In the genomic region with DNA sequence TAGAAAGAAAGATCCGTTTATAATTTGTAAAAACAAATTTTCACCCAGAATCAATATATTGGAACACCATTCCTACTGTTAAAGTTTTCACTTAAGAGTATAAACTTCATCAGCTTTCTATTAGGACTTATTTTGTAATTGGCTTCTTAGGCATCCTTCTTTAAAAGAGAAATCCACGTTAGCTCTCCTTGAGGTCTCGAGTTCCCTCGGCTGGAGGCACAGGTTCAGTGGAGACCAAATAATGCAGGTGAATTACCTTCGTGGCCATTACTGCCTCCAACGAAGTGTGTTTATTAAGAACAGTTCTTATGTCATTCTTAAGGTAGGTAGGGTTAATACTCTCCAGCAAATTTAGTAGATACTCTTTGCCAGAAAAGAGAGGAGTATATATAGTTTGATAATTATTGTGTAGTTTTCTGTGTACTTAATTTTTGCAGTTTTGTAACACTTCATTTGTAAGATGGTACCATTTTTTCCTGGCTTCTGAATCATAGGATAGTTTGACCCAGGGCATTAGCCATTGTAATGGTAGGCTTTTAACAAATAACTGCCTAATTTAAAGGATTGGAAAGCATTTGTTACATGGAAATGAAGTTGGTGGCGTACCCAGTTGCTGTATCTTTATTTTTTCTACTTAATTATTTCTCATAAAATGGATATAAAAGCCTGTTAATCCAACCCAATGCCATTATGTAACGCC, we compare ENCODE assay signal across 8 cellular contexts. TPM values are rescaled to one million over a fixed set of nuclear protein-coding genes. Genes with fewer than 3 reads are reported as not detected.
DNase-seq lines count a peak whose midpoint lies in the region; ATAC-seq and TF ChIP-seq lines count a peak whose summit lies in the region.

No MANE protein-coding gene starts in this region.

- peak overlapping the region; percentile 62 to 98 (median 70) for H3K4me3 ChIP-seq in liver (ENCODE audit: low read depth in 1 of 3, low read length in 3 of 3)
- H3K4me3 ChIP-seq in tibial nerve, result peak overlapping the region; percentile 64 to 94 (median 81)

- H3K27ac ChIP-seq in angular gyrus (ENCODE audit: low read depth, low read length) (peak overlapping the region; percentile 3), liver (ENCODE audit: low read depth in 1 of 2, low read length in 2 of 2) (peak overlapping the region; percentile 79 to 83), tibial nerve (peak overlapping the region; percentile 92 to 97 (median 92))

- H3K4me1 ChIP-seq in liver (ENCODE audit: control insufficient read depth in 4 of 4, insufficient read depth in 4 of 4, low read length in 3 of 4) (peaks cover 7 to 33% (median 21%) of the 10 kb centered on the region in 4 donors), tibial nerve (peaks cover 0 to 58% (median 21%) of the 10 kb centered on the region in 4 donors)

- 33% methylated on average over 8 of the region's 8 CpGs for whole genome bisulfite sequencing in liver
- 35 to 37% methylated on average over 8 of the region's 8 CpGs for WGBS in tibial nerve, 2 donors

- H3K27me3 Mint-ChIP-seq in activated T-cell treated with anti-CD3 and anti-CD28 coated beads, Interleukin-2, amount 50 U/mL, for 72 hours (ENCODE audit: low read depth), result no peaks in the 10 kb centered on the region

- H3K36me3 ChIP-seq in liver (ENCODE audit: control insufficient read depth in 4 of 4, insufficient read depth in 3 of 4, low read depth in 1 of 4, low read length in 3 of 4), result peaks cover 9 to 28% (median 24%) of the 10 kb centered on the region in 4 donors
- H3K36me3 ChIP-seq in tibial nerve, result peaks cover 0 to 31% (median 13%) of the 10 kb centered on the region in 3 donors

- DNase-seq in activated T-cell treated with anti-CD3 and anti-CD28 coated beads, Interleukin-2, amount 50 U/mL, for 72 hours, result no peak
- DNase-seq in activated T-cell treated with anti-CD3 and anti-CD28 coated beads, Interleukin-2, amount 50 U/mL, for 1 hour, result no peak
- no peak for DNase-seq in tibial nerve (ENCODE audit: low spot score in 2 of 2)
- no peak for DNase-seq in stimulated activated CD4-positive, alpha-beta T cell treated with anti-CD3 and anti-CD28 coated beads, Interleukin-4, amount 100 ng/mL, for 4 hours
- no peak for DNase-seq in stimulated activated CD4-positive, alpha-beta T cell treated with anti-CD3 and anti-CD28 coated beads, Interleukin-2, amount 100 ng/mL, for 24 hours

- peak overlapping the region; percentile 89 to 93 for H3K4me3 Mint-ChIP-seq in activated T-cell treated with anti-CD3 and anti-CD28 coated beads, Interleukin-2, amount 50 U/mL, for 72 hours

- peaks cover 56% of the 10 kb centered on the region for H3K4me1 Mint-ChIP-seq in activated T-cell treated with anti-CD3 and anti-CD28 coated beads, Interleukin-2, amount 50 U/mL, for 72 hours (ENCODE audit: low read depth)

- no peak for TF ChIP-seq RAD21 in liver (IDR thresholded peaks at IDR 0.05)

- TF ChIP-seq POLR2A in tibial nerve (IDR thresholded peaks at IDR 0.05), result no peak

- H3K9me3 ChIP-seq in liver (ENCODE audit: control insufficient read depth in 4 of 4, low read length in 3 of 4) (no peaks in the 10 kb centered on the region), tibial nerve (no peaks in the 10 kb centered on the region)

- ATAC-seq in activated T-cell treated with anti-CD3 and anti-CD28 coated beads, Interleukin-2, amount 50 U/mL, for 72 hours (replicated peaks in 1 of 2), result no peak
- no peak for ATAC-seq in HG03469 (IDR thresholded peaks at IDR 0.05; ENCODE audit: unreplicated experiment)

- peak overlapping the region in 1 of 2 donors; percentile 69 for H3K9ac ChIP-seq in liver (ENCODE audit: low read depth in 1 of 2, low read length in 2 of 2)

- no peak for TF ChIP-seq CTCF in liver (IDR thresholded peaks at IDR 0.05; ENCODE audit: low read depth, low read length, missing input control)
- TF ChIP-seq CTCF in tibial nerve (IDR thresholded peaks at IDR 0.05), result no peak

- no peak for TF ChIP-seq EP300 in tibial nerve (IDR thresholded peaks at IDR 0.05)

- H3K27me3 ChIP-seq in liver (ENCODE audit: control insufficient read depth in 4 of 4, insufficient read depth in 4 of 4, low read length in 3 of 4), result no peaks in the 10 kb centered on the region
- no peaks in the 10 kb centered on the region for H3K27me3 ChIP-seq in tibial nerve

- H3K9me3 Mint-ChIP-seq in activated T-cell treated with anti-CD3 and anti-CD28 coated beads, Interleukin-2, amount 50 U/mL, for 72 hours, result no peaks in the 10 kb centered on the region

- peaks cover 25 to 47% of the 10 kb centered on the region in 2 donors for H3K36me3 Mint-ChIP-seq in activated T-cell treated with anti-CD3 and anti-CD28 coated beads, Interleukin-2, amount 50 U/mL, for 72 hours (ENCODE audit: insufficient read depth in 2 of 2)

- peak overlapping the region; percentile 78 for H3K27ac Mint-ChIP-seq in activated T-cell treated with anti-CD3 and anti-CD28 coated beads, Interleukin-2, amount 50 U/mL, for 72 hours

TF ChIP-seq in liver, 16 proteins besides CTCF, POLR2A, EP300 and RAD21:
- TF ChIP-seq, protein P1, sequence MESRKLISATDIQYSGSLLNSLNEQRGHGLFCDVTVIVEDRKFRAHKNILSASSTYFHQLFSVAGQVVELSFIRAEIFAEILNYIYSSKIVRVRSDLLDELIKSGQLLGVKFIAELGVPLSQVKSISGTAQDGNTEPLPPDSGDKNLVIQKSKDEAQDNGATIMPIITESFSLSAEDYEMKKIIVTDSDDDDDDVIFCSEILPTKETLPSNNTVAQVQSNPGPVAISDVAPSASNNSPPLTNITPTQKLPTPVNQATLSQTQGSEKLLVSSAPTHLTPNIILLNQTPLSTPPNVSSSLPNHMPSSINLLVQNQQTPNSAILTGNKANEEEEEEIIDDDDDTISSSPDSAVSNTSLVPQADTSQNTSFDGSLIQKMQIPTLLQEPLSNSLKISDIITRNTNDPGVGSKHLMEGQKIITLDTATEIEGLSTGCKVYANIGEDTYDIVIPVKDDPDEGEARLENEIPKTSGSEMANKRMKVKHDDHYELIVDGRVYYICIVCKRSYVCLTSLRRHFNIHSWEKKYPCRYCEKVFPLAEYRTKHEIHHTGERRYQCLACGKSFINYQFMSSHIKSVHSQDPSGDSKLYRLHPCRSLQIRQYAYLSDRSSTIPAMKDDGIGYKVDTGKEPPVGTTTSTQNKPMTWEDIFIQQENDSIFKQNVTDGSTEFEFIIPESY (IDR thresholded peaks at IDR 0.05), result no peak
- TF ChIP-seq TAF1 (conservative IDR thresholded peaks at IDR 0.05) (no peak), SP1 (IDR thresholded peaks at IDR 0.05) (no peak), FOXA2 (IDR thresholded peaks at IDR 0.05) (no peak)
- TF ChIP-seq, protein P2, sequence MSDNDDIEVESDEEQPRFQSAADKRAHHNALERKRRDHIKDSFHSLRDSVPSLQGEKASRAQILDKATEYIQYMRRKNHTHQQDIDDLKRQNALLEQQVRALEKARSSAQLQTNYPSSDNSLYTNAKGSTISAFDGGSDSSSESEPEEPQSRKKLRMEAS (IDR thresholded peaks at IDR 0.05), result no peak
- TF ChIP-seq, protein P3, sequence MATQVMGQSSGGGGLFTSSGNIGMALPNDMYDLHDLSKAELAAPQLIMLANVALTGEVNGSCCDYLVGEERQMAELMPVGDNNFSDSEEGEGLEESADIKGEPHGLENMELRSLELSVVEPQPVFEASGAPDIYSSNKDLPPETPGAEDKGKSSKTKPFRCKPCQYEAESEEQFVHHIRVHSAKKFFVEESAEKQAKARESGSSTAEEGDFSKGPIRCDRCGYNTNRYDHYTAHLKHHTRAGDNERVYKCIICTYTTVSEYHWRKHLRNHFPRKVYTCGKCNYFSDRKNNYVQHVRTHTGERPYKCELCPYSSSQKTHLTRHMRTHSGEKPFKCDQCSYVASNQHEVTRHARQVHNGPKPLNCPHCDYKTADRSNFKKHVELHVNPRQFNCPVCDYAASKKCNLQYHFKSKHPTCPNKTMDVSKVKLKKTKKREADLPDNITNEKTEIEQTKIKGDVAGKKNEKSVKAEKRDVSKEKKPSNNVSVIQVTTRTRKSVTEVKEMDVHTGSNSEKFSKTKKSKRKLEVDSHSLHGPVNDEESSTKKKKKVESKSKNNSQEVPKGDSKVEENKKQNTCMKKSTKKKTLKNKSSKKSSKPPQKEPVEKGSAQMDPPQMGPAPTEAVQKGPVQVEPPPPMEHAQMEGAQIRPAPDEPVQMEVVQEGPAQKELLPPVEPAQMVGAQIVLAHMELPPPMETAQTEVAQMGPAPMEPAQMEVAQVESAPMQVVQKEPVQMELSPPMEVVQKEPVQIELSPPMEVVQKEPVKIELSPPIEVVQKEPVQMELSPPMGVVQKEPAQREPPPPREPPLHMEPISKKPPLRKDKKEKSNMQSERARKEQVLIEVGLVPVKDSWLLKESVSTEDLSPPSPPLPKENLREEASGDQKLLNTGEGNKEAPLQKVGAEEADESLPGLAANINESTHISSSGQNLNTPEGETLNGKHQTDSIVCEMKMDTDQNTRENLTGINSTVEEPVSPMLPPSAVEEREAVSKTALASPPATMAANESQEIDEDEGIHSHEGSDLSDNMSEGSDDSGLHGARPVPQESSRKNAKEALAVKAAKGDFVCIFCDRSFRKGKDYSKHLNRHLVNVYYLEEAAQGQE (IDR thresholded peaks at IDR 0.05), result no peak
TF ChIP-seq in liver: peak in this region for 0.

RNA-seq across cellular contexts. Expression of a gene that starts 2.2 kb away (rescaled TPM):
- 100 to 1,000 TPM; 391 to 489 TPM for total RNA-seq in activated T-cell treated with anti-CD3 and anti-CD28 coated beads, Interleukin-2, amount 50 U/mL, for 72 hours
- total RNA-seq in liver (100 to 1,000 TPM; 146 to 156 TPM), tibial nerve (100 to 1,000 TPM; 117 to 209 (median 165) TPM)
- 100 to 1,000 TPM; 176 to 517 TPM for polyA plus RNA-seq in liver

Comparison
In these comparisons a context has a peak if more than half of its experiments do, and no peak if none do; other contexts are left out.
1. H3K27ac ChIP-seq: peak in every context shown above with its lines; median percentile 92 in tibial nerve; 81 in liver; 3 in angular gyrus.